In genomic region chr7:30309842-30310435, GRCh38 we compare ENCODE assay signal across 23 cellular contexts. TPM values are rescaled to one million over a fixed set of nuclear protein-coding genes. Genes with fewer than 3 reads are reported as not detected.
DNase-seq lines count a peak whose midpoint lies in the region; ATAC-seq and TF ChIP-seq lines count a peak whose summit lies in the region.
"Had no signal": no experiment of that assay in that cellular context is flagged by ENCODE, and none has a peak within 500 bp of the region (broad histone marks: within the 10 kb centered on the region; RNA-seq: fewer than 3 reads in every experiment).

No MANE protein-coding gene starts in this region.

- peaks cover 3% of the 10 kb centered on the region for H3K36me3 Mint-ChIP-seq in activated naive CD8-positive, alpha-beta T cell
- peaks cover 3% of the 10 kb centered on the region for H3K36me3 Mint-ChIP-seq in activated naive CD8-positive, alpha-beta T cell treated with anti-CD3 and anti-CD28 coated beads for 36 hours
- no peaks in the 10 kb centered on the region for H3K36me3 Mint-ChIP-seq in dendritic cell treated with granulocyte-macrophage colony-stimulating factor and Interleukin-4, amounts not matched to agents 40 ng/mL and 50 ng/mL, for 4 days (ENCODE audit: low read depth)
- H3K36me3 Mint-ChIP-seq in type B pancreatic cell, result no peaks in the 10 kb centered on the region
- H3K36me3 Mint-ChIP-seq: activated CD4-positive, alpha-beta memory T cell treated with anti-CD3 and anti-CD28 coated beads for 36 hours; CD4-positive, alpha-beta memory T cell; stimulated activated effector memory CD8-positive, alpha-beta T cell treated with anti-CD3 and anti-CD28 coated beads, Interleukin-12 subunit alpha, Interleukin-12 subunit beta, amount 100 ng/mL, for 72 hours; T-cell had no signal

- peaks cover 64% of the 10 kb centered on the region for H3K4me1 Mint-ChIP-seq in activated naive CD8-positive, alpha-beta T cell (ENCODE audit: low read depth)
- peaks cover 36% of the 10 kb centered on the region for H3K4me1 Mint-ChIP-seq in activated naive CD8-positive, alpha-beta T cell treated with anti-CD3 and anti-CD28 coated beads for 36 hours
- peaks cover 36% of the 10 kb centered on the region for H3K4me1 Mint-ChIP-seq in dendritic cell treated with granulocyte-macrophage colony-stimulating factor and Interleukin-4, amounts not matched to agents 40 ng/mL and 50 ng/mL, for 4 days (ENCODE audit: low read depth)
- peaks cover 20% of the 10 kb centered on the region for H3K4me1 Mint-ChIP-seq in type B pancreatic cell (ENCODE audit: unreplicated experiment)

- no peaks in the 10 kb centered on the region for H3K36me3 ChIP-seq in OCI-LY3 (replicated peaks; ENCODE audit: low read depth, low read length)
- H3K36me3 ChIP-seq: suprapubic skin had no signal

- intact Hi-C loops in dendritic cell treated with granulocyte-macrophage colony-stimulating factor and Interleukin-4, amounts not matched to agents 40 ng/mL and 50 ng/mL, for 4 days (cut with micrococcal nuclease), result no loop called here

- peak overlapping the region; percentile 53 for H3K4me2 ChIP-seq in OCI-LY3 (ENCODE audit: low read length)

- H3K27ac Mint-ChIP-seq in activated naive CD8-positive, alpha-beta T cell, result peak overlapping the region; percentile 11
- no peak overlapping the region for H3K27ac Mint-ChIP-seq in activated naive CD8-positive, alpha-beta T cell treated with anti-CD3 and anti-CD28 coated beads for 36 hours
- H3K27ac Mint-ChIP-seq in dendritic cell treated with granulocyte-macrophage colony-stimulating factor and Interleukin-4, amounts not matched to agents 40 ng/mL and 50 ng/mL, for 4 days, result peak overlapping the region; percentile 55
- peak overlapping the region; percentile 84 for H3K27ac Mint-ChIP-seq in type B pancreatic cell
- H3K27ac Mint-ChIP-seq: activated CD4-positive, alpha-beta memory T cell treated with anti-CD3 and anti-CD28 coated beads for 36 hours; activated naive CD4-positive, alpha-beta T cell treated with anti-CD3 and anti-CD28 coated beads, Interleukin-2, amount 50 U/mL, for 24 hours; stimulated activated effector memory CD8-positive, alpha-beta T cell treated with anti-CD3 and anti-CD28 coated beads, Interleukin-12 subunit alpha, Interleukin-12 subunit beta, amount 100 ng/mL, for 72 hours had no signal

- no peak overlapping the region for H3K9ac ChIP-seq in OCI-LY3 (ENCODE audit: low read length)

- no peaks in the 10 kb centered on the region for H3K27me3 Mint-ChIP-seq in activated naive CD8-positive, alpha-beta T cell
- no peaks in the 10 kb centered on the region for H3K27me3 Mint-ChIP-seq in activated naive CD8-positive, alpha-beta T cell treated with anti-CD3 and anti-CD28 coated beads for 36 hours
- H3K27me3 Mint-ChIP-seq in dendritic cell treated with granulocyte-macrophage colony-stimulating factor and Interleukin-4, amounts not matched to agents 40 ng/mL and 50 ng/mL, for 4 days, result no peaks in the 10 kb centered on the region
- H3K27me3 Mint-ChIP-seq in type B pancreatic cell, result no peaks in the 10 kb centered on the region
- H3K27me3 Mint-ChIP-seq: activated CD4-positive, alpha-beta memory T cell treated with anti-CD3 and anti-CD28 coated beads for 36 hours; activated naive CD4-positive, alpha-beta T cell treated with anti-CD3 and anti-CD28 coated beads, Interleukin-2, amount 50 U/mL, for 24 hours; CD4-positive, alpha-beta memory T cell; T-cell had no signal

- H4K20me1 ChIP-seq in OCI-LY3 (ENCODE audit: insufficient read depth, low read length), result peaks cover 21% of the 10 kb centered on the region

- H3K27me3 ChIP-seq in OCI-LY3 (ENCODE audit: low read depth, low read length), result no peaks in the 10 kb centered on the region
- H3K27me3 ChIP-seq: suprapubic skin had no signal

- no peaks in the 10 kb centered on the region for H3K9me3 Mint-ChIP-seq in activated naive CD8-positive, alpha-beta T cell (ENCODE audit: low read depth)
- peaks cover 3% of the 10 kb centered on the region for H3K9me3 Mint-ChIP-seq in activated naive CD8-positive, alpha-beta T cell treated with anti-CD3 and anti-CD28 coated beads for 36 hours
- no peaks in the 10 kb centered on the region for H3K9me3 Mint-ChIP-seq in dendritic cell treated with granulocyte-macrophage colony-stimulating factor and Interleukin-4, amounts not matched to agents 40 ng/mL and 50 ng/mL, for 4 days
- H3K9me3 Mint-ChIP-seq in type B pancreatic cell, result peaks cover under 1% of the 10 kb centered on the region
- H3K9me3 Mint-ChIP-seq: activated CD4-positive, alpha-beta memory T cell treated with anti-CD3 and anti-CD28 coated beads for 36 hours; activated naive CD4-positive, alpha-beta T cell treated with anti-CD3 and anti-CD28 coated beads, Interleukin-2, amount 50 U/mL, for 24 hours; CD4-positive, alpha-beta memory T cell; stimulated activated effector memory CD8-positive, alpha-beta T cell treated with anti-CD3 and anti-CD28 coated beads, Interleukin-12 subunit alpha, Interleukin-12 subunit beta, amount 100 ng/mL, for 72 hours; T-cell had no signal

- H3K4me3 ChIP-seq in OCI-LY3 (ENCODE audit: low read length), result peak overlapping the region; percentile 46
- H3K4me3 ChIP-seq: suprapubic skin had no signal

- DNase-seq in activated naive CD8-positive, alpha-beta T cell treated with anti-CD3 and anti-CD28 coated beads for 36 hours, result no peak
- no peak for DNase-seq in type B pancreatic cell (ENCODE audit: extremely low spot score, unreplicated experiment)
- DNase-seq in pons (ENCODE audit: low spot score), result no peak
- DNase-seq: activated CD4-positive, alpha-beta memory T cell treated with anti-CD3 and anti-CD28 coated beads for 36 hours; activated CD8-positive, alpha-beta memory T cell treated with anti-CD3 and anti-CD28 coated beads, Interleukin-2, amount 50 U/mL, for 4 hours; CD4-positive, alpha-beta memory T cell; mesenchymal stem cell; NCI-H1092; NCI-H1694 treated with DMSO at 0.1 percent for 48 hours; NCI-H2171; NCI-H82; stimulated activated CD4-positive, alpha-beta T cell treated with anti-CD3 and anti-CD28 coated beads, Interleukin-15, amount 100 ng/mL, for 24 hours; T-cell had no signal

- no peak overlapping the region for H3K4me3 Mint-ChIP-seq in activated naive CD8-positive, alpha-beta T cell
- no peak overlapping the region for H3K4me3 Mint-ChIP-seq in activated naive CD8-positive, alpha-beta T cell treated with anti-CD3 and anti-CD28 coated beads for 36 hours
- no peak overlapping the region for H3K4me3 Mint-ChIP-seq in dendritic cell treated with granulocyte-macrophage colony-stimulating factor and Interleukin-4, amounts not matched to agents 40 ng/mL and 50 ng/mL, for 4 days
- H3K4me3 Mint-ChIP-seq in type B pancreatic cell, result peak overlapping the region; percentile 47
- H3K4me3 Mint-ChIP-seq: activated CD4-positive, alpha-beta memory T cell treated with anti-CD3 and anti-CD28 coated beads for 36 hours; activated naive CD4-positive, alpha-beta T cell treated with anti-CD3 and anti-CD28 coated beads, Interleukin-2, amount 50 U/mL, for 24 hours; stimulated activated effector memory CD8-positive, alpha-beta T cell treated with anti-CD3 and anti-CD28 coated beads, Interleukin-12 subunit alpha, Interleukin-12 subunit beta, amount 100 ng/mL, for 72 hours; T-cell had no signal

- ATAC-seq in GM18873 (IDR thresholded peaks at IDR 0.05; ENCODE audit: low FRiP score, unreplicated experiment) (no peak), GM21528 (IDR thresholded peaks at IDR 0.05; ENCODE audit: low FRiP score, unreplicated experiment) (no peak)
- ATAC-seq: activated CD4-positive, CD25-positive, alpha-beta regulatory T cell treated with anti-CD3 and anti-CD28 coated beads, Interleukin-2, amount 50 U/mL, for 24 hours; left lobe of liver; stimulated activated effector memory CD8-positive, alpha-beta T cell treated with anti-CD3 and anti-CD28 coated beads, Interleukin-12 subunit alpha, Interleukin-12 subunit beta, amount 100 ng/mL, for 72 hours; T-cell had no signal

- TF ChIP-seq CTCF in OCI-LY3 (IDR thresholded peaks at IDR 0.05; ENCODE audit: low read depth, low read length) (no peak), type B pancreatic cell (conservative IDR thresholded peaks at IDR 0.05) (no peak)

- H3K9me3 ChIP-seq in OCI-LY3 (ENCODE audit: insufficient read depth, low read length), result no peaks in the 10 kb centered on the region
- H3K9me3 ChIP-seq: suprapubic skin had no signal

- H2AFZ ChIP-seq in OCI-LY3 (ENCODE audit: low read depth, low read length), result no peak overlapping the region

- peaks cover 45% of the 10 kb centered on the region for H3K4me1 ChIP-seq in OCI-LY3 (ENCODE audit: low read length)

- H3K27ac ChIP-seq in OCI-LY3 (ENCODE audit: low read length), result peak overlapping the region; percentile 68
- H3K27ac ChIP-seq: suprapubic skin had no signal

- peaks cover 73% of the 10 kb centered on the region for H3K79me2 ChIP-seq in OCI-LY3 (ENCODE audit: low read length)

RNA-seq across cellular contexts. Expression of gene ZNRF2, which starts 25.5 kb away (rescaled TPM):
- 1 to 10 TPM; 6.9 TPM for total RNA-seq in activated naive CD8-positive, alpha-beta T cell treated with anti-CD3 and anti-CD28 coated beads for 36 hours
- total RNA-seq in type B pancreatic cell (ENCODE audit: low replicate concordance), result 11.2 and 15.6 TPM in 2 replicates
